In genomic region chr19:57615346-57615745, GRCh38 we compare ENCODE assay signal across 9 cellular contexts. TPM values are rescaled to one million over a fixed set of nuclear protein-coding genes. Genes with fewer than 3 reads are reported as not detected.
DNase-seq lines count a peak whose midpoint lies in the region; ATAC-seq and TF ChIP-seq lines count a peak whose summit lies in the region.
"Had no signal": no experiment of that assay in that cellular context is flagged by ENCODE, and none has a peak within 500 bp of the region (broad histone marks: within the 10 kb centered on the region; RNA-seq: fewer than 3 reads in every experiment).

No MANE protein-coding gene starts in this region.

- H3K27ac Mint-ChIP-seq in natural killer cell treated with Interleukin-12 subunit alpha and Interleukin-12 subunit beta and Interleukin-15 and Interleukin-18, amount 100 ng/mL, for 72 hours = peak overlapping the region in 1 of 2 donors; percentile 45

- no peak for ATAC-seq in natural killer cell treated with Interleukin-12 subunit alpha and Interleukin-12 subunit beta and Interleukin-15 and Interleukin-18, amount 100 ng/mL, for 72 hours
- ATAC-seq in esophagus mucosa = no peak

- H3K4me3 Mint-ChIP-seq in natural killer cell treated with Interleukin-12 subunit alpha and Interleukin-12 subunit beta and Interleukin-15 and Interleukin-18, amount 100 ng/mL, for 72 hours = peak overlapping the region; percentile 96

- peaks cover 20% of the 10 kb centered on the region for H3K36me3 ChIP-seq in BJ (ENCODE audit: control insufficient read depth, insufficient read depth, low read length)

- CTCF ChIA-PET in BJ (lab: Yijun Ruan, JAX) = no interaction called here

- no peaks in the 10 kb centered on the region for H3K27me3 ChIP-seq in BJ (ENCODE audit: control insufficient read depth, insufficient read depth, low read length)

- POLR2A ChIA-PET in BJ (lab: Charles Lee) = no interaction called here

- no peaks in the 10 kb centered on the region for H3K27me3 Mint-ChIP-seq in natural killer cell treated with Interleukin-12 subunit alpha and Interleukin-12 subunit beta and Interleukin-15 and Interleukin-18, amount 100 ng/mL, for 72 hours

- TF ChIP-seq CTCF in BJ (IDR thresholded peaks at IDR 0.05; ENCODE audit: insufficient read depth, low read depth, low read length) = no peak
- no peak for TF ChIP-seq CTCF in cardiac fibroblast (IDR thresholded peaks at IDR 0.05; ENCODE audit: low read depth, low read length)

- H3K4me1 Mint-ChIP-seq in natural killer cell treated with Interleukin-12 subunit alpha and Interleukin-12 subunit beta and Interleukin-15 and Interleukin-18, amount 100 ng/mL, for 72 hours (ENCODE audit: low read depth in 2 of 2) = peaks cover 33 to 39% of the 10 kb centered on the region in 2 donors

- H3K4me3 ChIP-seq in BJ (ENCODE audit: low read depth, low read length) (peak overlapping the region; percentile 90; the same call in 1 of the 2 replicates), cardiac fibroblast (replicated peaks in 1 of 2; ENCODE audit: low read depth in 2 of 2, low read length in 2 of 2) (peak overlapping the region; percentile 92 to 98)

- DNase-seq in BJ (ENCODE audit: low read depth) (no peak), LHCN-M2 (ENCODE audit: low read depth) (peak; percentile 12), cardiac fibroblast (ENCODE audit: low read depth in 2 of 2) (peak in 1 of 2 donors; percentile 12), LoVo (ENCODE audit: low spot score) (no peak), NCI-H446 (lab: John Stamatoyannopoulos, UW) (no peak), NCI-H1048 (lab: John Stamatoyannopoulos, UW) (no peak)
- no peak for DNase-seq in natural killer cell treated with Interleukin-12 subunit alpha and Interleukin-12 subunit beta and Interleukin-15 and Interleukin-18, amount 100 ng/mL, for 72 hours (ENCODE audit: low spot score)
- DNase-seq: NCI-H2029 treated with DMSO at 0.1 percent for 48 hours had no signal

- peaks cover 47% of the 10 kb centered on the region for H3K9me3 Mint-ChIP-seq in natural killer cell treated with Interleukin-12 subunit alpha and Interleukin-12 subunit beta and Interleukin-15 and Interleukin-18, amount 100 ng/mL, for 72 hours

- peaks cover 70% of the 10 kb centered on the region for H3K36me3 Mint-ChIP-seq in natural killer cell treated with Interleukin-12 subunit alpha and Interleukin-12 subunit beta and Interleukin-15 and Interleukin-18, amount 100 ng/mL, for 72 hours

RNA-seq across cellular contexts. Expression of gene ZNF134, which starts 1.3 kb away (rescaled TPM):
- polyA plus RNA-seq in BJ (2011; rRNA removed) = 6.5 and 8.1 TPM in 2 replicates
- 9.6 and 10.4 TPM in 2 replicates for polyA minus RNA-seq in BJ (2011; rRNA and poly(A)+ RNA removed)
- total RNA-seq in LHCN-M2 (2014; rRNA removed) = 22.3 and 22.9 TPM in 2 replicates
- polyA plus RNA-seq in LHCN-M2 (2012) = 7.9 TPM
- 10 to 100 TPM; 11.3 to 11.6 TPM for total RNA-seq in natural killer cell treated with Interleukin-12 subunit alpha and Interleukin-12 subunit beta and Interleukin-15 and Interleukin-18, amount 100 ng/mL, for 72 hours
- 9.6 TPM for total RNA-seq in esophagus mucosa

RNA-seq across cellular contexts. Expression of gene ZNF530, which starts 15.7 kb away (rescaled TPM):
- 1.7 and 2.6 TPM in 2 replicates for polyA plus RNA-seq in BJ (2011; rRNA removed)
- 2.3 and 3.8 TPM in 2 replicates for polyA minus RNA-seq in BJ (2011; rRNA and poly(A)+ RNA removed)
- total RNA-seq in LHCN-M2 (2014; rRNA removed) (11.1 and 16.2 TPM in 2 replicates), esophagus mucosa (2.1 TPM)
- polyA plus RNA-seq in LHCN-M2 (2012) = 3.3 TPM
- 1 to 10 TPM; 4.7 to 9.8 TPM for total RNA-seq in natural killer cell treated with Interleukin-12 subunit alpha and Interleukin-12 subunit beta and Interleukin-15 and Interleukin-18, amount 100 ng/mL, for 72 hours

RNA-seq across cellular contexts. Expression of gene ZNF211, which starts 17.6 kb away (rescaled TPM):
- 7.8 and 11.3 TPM in 2 replicates for polyA plus RNA-seq in BJ (2011; rRNA removed)
- 3.7 and 3.9 TPM in 2 replicates for polyA minus RNA-seq in BJ (2011; rRNA and poly(A)+ RNA removed)
- total RNA-seq in LHCN-M2 (2014; rRNA removed) (11.4 and 12.1 TPM in 2 replicates), esophagus mucosa (4.0 TPM)
- polyA plus RNA-seq in LHCN-M2 (2012) = 6.0 TPM
- total RNA-seq in natural killer cell treated with Interleukin-12 subunit alpha and Interleukin-12 subunit beta and Interleukin-15 and Interleukin-18, amount 100 ng/mL, for 72 hours = 10 to 100 TPM in 1 of 2 donors, 1 to 10 TPM in 1; 9.9 to 12.4 TPM

RNA-seq across cellular contexts. Expression of gene ZIK1, which starts 31.4 kb away (rescaled TPM):
- polyA plus RNA-seq in BJ (2011; rRNA removed) = 3.9 and 4.9 TPM in 2 replicates
- 4.5 and 4.7 TPM in 2 replicates for polyA minus RNA-seq in BJ (2011; rRNA and poly(A)+ RNA removed)
- total RNA-seq in LHCN-M2 (2014; rRNA removed) (5.1 and 5.4 TPM in 2 replicates), esophagus mucosa (1.1 TPM)
- 2.0 TPM for polyA plus RNA-seq in LHCN-M2 (2012)
- total RNA-seq in natural killer cell treated with Interleukin-12 subunit alpha and Interleukin-12 subunit beta and Interleukin-15 and Interleukin-18, amount 100 ng/mL, for 72 hours = 1 to 10 TPM; 4.8 to 5.5 TPM

RNA-seq across cellular contexts. Expression of gene ZNF416, which starts 36.6 kb away (rescaled TPM):
- polyA plus RNA-seq in BJ (2011; rRNA removed) = 2.9 and 4.0 TPM in 2 replicates
- polyA minus RNA-seq in BJ (2011; rRNA and poly(A)+ RNA removed) = 5.2 and 5.6 TPM in 2 replicates
- total RNA-seq in LHCN-M2 (2014; rRNA removed) (5.4 and 6.9 TPM in 2 replicates), esophagus mucosa (6.4 TPM)
- 4.5 TPM for polyA plus RNA-seq in LHCN-M2 (2012)
- total RNA-seq in natural killer cell treated with Interleukin-12 subunit alpha and Interleukin-12 subunit beta and Interleukin-15 and Interleukin-18, amount 100 ng/mL, for 72 hours = 1 to 10 TPM; 3.1 to 3.4 TPM
